In the genomic region with DNA sequence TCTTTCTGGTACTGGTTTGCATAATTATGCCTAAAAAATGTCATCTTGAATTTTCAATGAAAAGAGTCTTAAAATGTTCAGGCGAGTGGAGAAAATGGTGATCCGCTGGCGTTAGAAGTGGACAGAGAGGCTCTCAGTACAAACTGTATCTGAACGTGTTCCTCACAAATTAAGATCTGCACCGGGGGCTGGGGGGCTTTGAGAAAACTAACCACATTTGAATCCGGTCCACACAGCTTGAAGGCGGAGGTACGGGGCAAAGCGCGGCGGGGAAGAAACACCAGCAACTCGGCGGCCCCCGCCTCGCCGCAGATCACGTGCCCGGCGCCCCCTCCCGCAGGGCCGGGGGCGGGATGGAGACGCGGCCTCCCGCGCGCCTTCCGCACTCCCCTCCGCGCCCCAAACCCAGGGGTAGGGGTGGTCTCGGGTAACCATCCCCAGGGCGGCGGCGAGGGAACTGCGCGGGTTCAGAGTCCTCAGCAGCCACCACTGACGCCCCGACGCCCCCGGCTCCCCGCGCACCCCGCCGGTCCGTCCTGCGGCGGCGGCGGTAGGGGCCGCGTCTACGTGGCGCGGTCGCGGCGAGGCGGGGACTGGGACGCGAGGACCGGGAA, we compare ENCODE assay signal across 8 cellular contexts. TPM values are rescaled to one million over a fixed set of nuclear protein-coding genes. Genes with fewer than 3 reads are reported as not detected.
DNase-seq lines count a peak whose midpoint lies in the region; ATAC-seq and TF ChIP-seq lines count a peak whose summit lies in the region.

No MANE protein-coding gene starts in this region.

- H3K27me3 ChIP-seq in SJSA1 (replicated peaks) (no peaks in the 10 kb centered on the region), adrenal gland (no peaks in the 10 kb centered on the region)

- peaks cover 4% of the 10 kb centered on the region for H3K9me3 ChIP-seq in SJSA1 (replicated peaks)
- H3K9me3 ChIP-seq in adrenal gland (replicated peaks in 1 of 3): no peaks in the 10 kb centered on the region

- peak; percentile 34 for ATAC-seq in HG03066 (IDR thresholded peaks at IDR 0.05; ENCODE audit: low read depth, unreplicated experiment)
- no peak for ATAC-seq in sciatic nerve

- TF ChIP-seq CTCF in adrenal gland (IDR thresholded peaks at IDR 0.05): no peak

- peak overlapping the region; percentile 99 for H3K4me3 ChIP-seq in SJSA1
- H3K4me3 ChIP-seq in adrenal gland: peak overlapping the region; percentile 45 to 91 (median 69)

- H3K4me1 ChIP-seq in SJSA1 (replicated peaks) (peaks cover 50% of the 10 kb centered on the region), adrenal gland (replicated peaks in 1 of 2) (peaks cover 5 to 47% of the 10 kb centered on the region in 2 donors)

- WGBS in adrenal gland, 4 donors: 0 to 1% (median 0%) methylated on average over 8 to 61 of the region's 61 CpGs

- peak in 2 of 3 experiments; percentile 40 to 88 for DNase-seq in NCI-H1417 (lab: John Stamatoyannopoulos, UW)
- no peak for DNase-seq in NCI-H1417 treated with DMSO at 0.1 percent for 48 hours (lab: John Stamatoyannopoulos, UW)
- DNase-seq in SJSA1 (ENCODE audit: low read depth in 1 of 2, low spot score in 2 of 2): peak in 1 of 2 experiments; percentile 39
- peak; percentile 25 to 66 (median 44) for DNase-seq in adrenal gland
- DNase-seq in hepatic stellate cell (ENCODE audit: low spot score): peak; percentile 38
- peak; percentile 81 for DNase-seq in sciatic nerve (ENCODE audit: low spot score)
- DNase-seq in HCEC 1CT: no peak

- intact Hi-C loops in adrenal gland (cut with DNase I) (loop anchor here in 1 of 2 donors (10.0 kb wide), 1 partner anchor 52 kb away; no protein-coding TSS in a partner anchor), sciatic nerve (cut with DNase I) (no loop called here)

- no peak for TF ChIP-seq POLR2A in adrenal gland (IDR thresholded peaks at IDR 0.05)

- peaks cover 29% of the 10 kb centered on the region for H3K36me3 ChIP-seq in SJSA1
- H3K36me3 ChIP-seq in adrenal gland (replicated peaks in 1 of 2): no peaks in the 10 kb centered on the region

- H3K27ac ChIP-seq in SJSA1 (peak overlapping the region; percentile 88), adrenal gland (peak overlapping the region; percentile 60 to 98 (median 94))

RNA-seq across cellular contexts. Expression of gene LPIN2, which starts 0.5 kb away (rescaled TPM):
- total RNA-seq in SJSA1 (2014; rRNA removed; shearing (Covaris generic)): 13.7 and 21.0 TPM in 2 replicates
- 10 to 100 TPM; 22.9 to 48.6 (median 31.1) TPM for total RNA-seq in adrenal gland
- polyA plus RNA-seq in adrenal gland: 10 to 100 TPM in 1 of 3 donors, 1 to 10 TPM in 2; 5.2 to 19.6 (median 6.6) TPM
- 40.3 TPM for total RNA-seq in sciatic nerve

Comparison
In these comparisons a context has a peak if more than half of its experiments do, and no peak if none do; other contexts are left out.
1. DNase-seq: peak in NCI-H1417 (2 of 3), adrenal gland (7 of 7), hepatic stellate cell (single experiment) and sciatic nerve (single experiment); none in NCI-H1417 treated with DMSO at 0.1 percent for 48 hours (single experiment) and HCEC 1CT (single experiment).